ENCODE assay signal across 11 cellular contexts in the genomic region with DNA sequence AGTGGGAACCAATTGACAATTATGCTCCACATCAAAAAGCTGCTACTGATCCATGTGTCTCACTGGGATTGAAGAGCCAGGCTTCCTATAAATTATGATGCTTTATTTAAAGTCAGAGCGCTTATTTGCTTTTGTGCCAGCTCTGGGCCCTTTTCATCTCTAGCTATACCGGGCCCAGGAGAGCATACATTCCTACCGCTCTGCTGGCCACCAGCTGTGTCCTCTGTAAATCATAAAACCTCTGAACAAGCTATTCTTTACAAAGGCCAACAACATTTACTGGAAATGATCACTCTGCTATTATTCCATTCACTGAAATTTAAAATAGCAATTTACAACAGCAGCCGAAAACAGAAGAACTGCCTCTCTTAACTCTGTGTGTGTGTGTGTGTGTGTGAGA.
DNase-seq lines count a peak whose midpoint lies in the region; ATAC-seq and TF ChIP-seq lines count a peak whose summit lies in the region.
"Had no signal": no experiment of that assay in that cellular context is flagged by ENCODE, and none has a peak within 500 bp of the region (broad histone marks: within the 10 kb centered on the region; RNA-seq: fewer than 3 reads in every experiment).

No MANE protein-coding gene starts in this region.

- no peaks in the 10 kb centered on the region for H3K9me3 Mint-ChIP-seq in chondrocyte (ENCODE audit: low read depth)
- H3K9me3 Mint-ChIP-seq in osteocyte (ENCODE audit: unreplicated experiment) = no peaks in the 10 kb centered on the region
- no peaks in the 10 kb centered on the region for H3K9me3 Mint-ChIP-seq in activated CD4-positive, alpha-beta T cell treated with anti-CD3 and anti-CD28 coated beads, Interleukin-2, amount 10 ng/mL, durations not matched to agents 24 days and 14 days
- H3K9me3 Mint-ChIP-seq: CD8-positive, alpha-beta memory T cell had no signal

- ATAC-seq in GM18868 (IDR thresholded peaks at IDR 0.05; ENCODE audit: unreplicated experiment) = no peak

- H3K4me3 ChIP-seq in SK-N-SH (ENCODE audit: low read depth in 2 of 2, low read length in 1 of 2) = no peak overlapping the region

- WGBS in SK-N-SH (ENCODE audit: low lambda C conversion rate) = 77% methylated on average over 4 of the region's 4 CpGs

- no peaks in the 10 kb centered on the region for H3K36me3 ChIP-seq in SK-N-SH (replicated peaks in 1 of 2; ENCODE audit: control insufficient read depth in 1 of 2, insufficient read depth in 2 of 2, low read length in 1 of 2)

- H3K27ac Mint-ChIP-seq in chondrocyte (ENCODE audit: unreplicated experiment) = peak overlapping the region; percentile 13
- peak overlapping the region; percentile 3 for H3K27ac Mint-ChIP-seq in osteocyte (ENCODE audit: unreplicated experiment)
- H3K27ac Mint-ChIP-seq in activated CD4-positive, alpha-beta T cell treated with anti-CD3 and anti-CD28 coated beads, Interleukin-2, amount 10 ng/mL, durations not matched to agents 24 days and 14 days = no peak overlapping the region
- H3K27ac Mint-ChIP-seq: CD8-positive, alpha-beta memory T cell had no signal

- TF ChIP-seq CTCF in chondrocyte (IDR thresholded peaks at IDR 0.05) (no peak), osteocyte (IDR thresholded peaks at IDR 0.05) (no peak), SK-N-SH (IDR thresholded peaks at IDR 0.05) (no peak)

- intact Hi-C loops in activated CD4-positive, alpha-beta T cell treated with anti-CD3 and anti-CD28 coated beads, Interleukin-2, amount 10 ng/mL, durations not matched to agents 24 days and 14 days (cut with micrococcal nuclease) = no loop called here

- H3K27ac ChIP-seq in SK-N-SH (ENCODE audit: low read depth in 2 of 2, low read length in 1 of 2) = peak overlapping the region in 1 of 2 experiments; percentile 84; a peak in 2 of 4 replicates

- TF ChIP-seq RAD21 in SK-N-SH (IDR thresholded peaks at IDR 0.05; ENCODE audit: low read length) = no peak

- H3K27me3 ChIP-seq in SK-N-SH (ENCODE audit: insufficient read depth) = no peaks in the 10 kb centered on the region

- DNase-seq in DMS153 treated with DMSO at 0.1 percent for 48 hours (lab: John Stamatoyannopoulos, UW; ENCODE audit: unreplicated experiment) (peak; percentile 41), NCI-H345 (lab: John Stamatoyannopoulos, UW) (peak; percentile 41), chondrocyte (ENCODE audit: low spot score) (no peak), osteocyte (ENCODE audit: extremely low spot score, unreplicated experiment) (no peak), putamen (ENCODE audit: low spot score) (no peak), SK-N-SH (no peak)
- DNase-seq in activated CD4-positive, alpha-beta T cell treated with anti-CD3 and anti-CD28 coated beads, Interleukin-2, amount 10 ng/mL, durations not matched to agents 24 days and 14 days = no peak
- DNase-seq: activated CD8-positive, alpha-beta memory T cell treated with anti-CD3 and anti-CD28 coated beads for 24 hours; CD8-positive, alpha-beta memory T cell; posterior cingulate gyrus had no signal

- no peak for TF ChIP-seq EP300 in SK-N-SH (IDR thresholded peaks at IDR 0.05; ENCODE audit: borderline replicate concordance in 1 of 2, low read depth in 1 of 2, low read length in 1 of 2)

- no peak overlapping the region; the same call in 1 of the 2 replicates for H3K4me2 ChIP-seq in SK-N-SH

- no peak overlapping the region for H3K9ac ChIP-seq in SK-N-SH

- H3K4me1 ChIP-seq in SK-N-SH (ENCODE audit: control insufficient read depth in 1 of 2, insufficient read depth in 2 of 2, low read depth in 1 of 2, low read length in 1 of 2) = peaks cover 54 to 65% of the 10 kb centered on the region in 2 experiments

- H3K27me3 Mint-ChIP-seq in chondrocyte (ENCODE audit: low read depth) (no peaks in the 10 kb centered on the region), osteocyte (ENCODE audit: unreplicated experiment) (no peaks in the 10 kb centered on the region)
- peaks cover 9% of the 10 kb centered on the region for H3K27me3 Mint-ChIP-seq in activated CD4-positive, alpha-beta T cell treated with anti-CD3 and anti-CD28 coated beads, Interleukin-2, amount 10 ng/mL, durations not matched to agents 24 days and 14 days
- H3K27me3 Mint-ChIP-seq: CD8-positive, alpha-beta memory T cell had no signal

- no peaks in the 10 kb centered on the region for H3K9me2 ChIP-seq in SK-N-SH

- H3K4me1 Mint-ChIP-seq in chondrocyte (ENCODE audit: low read depth) = peaks cover 55% of the 10 kb centered on the region
- H3K4me1 Mint-ChIP-seq in osteocyte (ENCODE audit: unreplicated experiment) = peaks cover 61% of the 10 kb centered on the region
- H3K4me1 Mint-ChIP-seq in activated CD4-positive, alpha-beta T cell treated with anti-CD3 and anti-CD28 coated beads, Interleukin-2, amount 10 ng/mL, durations not matched to agents 24 days and 14 days = no peaks in the 10 kb centered on the region
- H3K4me1 Mint-ChIP-seq: CD8-positive, alpha-beta memory T cell had no signal

- no peak overlapping the region for H3K4me3 Mint-ChIP-seq in chondrocyte (ENCODE audit: unreplicated experiment)
- H3K4me3 Mint-ChIP-seq in osteocyte (ENCODE audit: unreplicated experiment) = no peak overlapping the region
- no peak overlapping the region for H3K4me3 Mint-ChIP-seq in activated CD4-positive, alpha-beta T cell treated with anti-CD3 and anti-CD28 coated beads, Interleukin-2, amount 10 ng/mL, durations not matched to agents 24 days and 14 days
- H3K4me3 Mint-ChIP-seq: CD8-positive, alpha-beta memory T cell had no signal

- H3K36me3 Mint-ChIP-seq in chondrocyte (ENCODE audit: low read depth) (no peaks in the 10 kb centered on the region), osteocyte (ENCODE audit: unreplicated experiment) (peaks cover 5% of the 10 kb centered on the region)
- H3K36me3 Mint-ChIP-seq in activated CD4-positive, alpha-beta T cell treated with anti-CD3 and anti-CD28 coated beads, Interleukin-2, amount 10 ng/mL, durations not matched to agents 24 days and 14 days (ENCODE audit: low read depth) = no peaks in the 10 kb centered on the region
- H3K36me3 Mint-ChIP-seq: CD8-positive, alpha-beta memory T cell had no signal

- peaks cover 7% of the 10 kb centered on the region for H3F3A ChIP-seq in SK-N-SH (replicated peaks; ENCODE audit: insufficient read depth)

- CTCF ChIA-PET in SK-N-SH (lab: Yijun Ruan, JAX) = no interaction called here

- no peaks in the 10 kb centered on the region for H3K9me3 ChIP-seq in SK-N-SH

- POLR2A ChIA-PET in SK-N-SH (lab: Yijun Ruan, JAX) = interaction anchor here (1.1 kb wide), 1 partner anchor 198 kb away, joined by 3 read pairs; no protein-coding TSS in a partner anchor

- H3K79me2 ChIP-seq in SK-N-SH (ENCODE audit: insufficient read depth) = no peaks in the 10 kb centered on the region

- H2AFZ ChIP-seq in SK-N-SH (ENCODE audit: low read depth) = no peak overlapping the region

- no peaks in the 10 kb centered on the region for H4K20me1 ChIP-seq in SK-N-SH (ENCODE audit: insufficient read depth)

TF ChIP-seq in SK-N-SH, 30 proteins besides CTCF, POLR2A, EP300 and RAD21 (continues in another document):
- TF ChIP-seq GABPA (IDR thresholded peaks at IDR 0.05; ENCODE audit: low read depth) = no peak
- no peak for TF ChIP-seq MXI1 (IDR thresholded peaks at IDR 0.05; ENCODE audit: low read depth, low read length)
- no peak for TF ChIP-seq EZH2phosphoT487 (IDR thresholded peaks at IDR 0.05; ENCODE audit: borderline replicate concordance, low read depth)
- TF ChIP-seq, protein P1, sequence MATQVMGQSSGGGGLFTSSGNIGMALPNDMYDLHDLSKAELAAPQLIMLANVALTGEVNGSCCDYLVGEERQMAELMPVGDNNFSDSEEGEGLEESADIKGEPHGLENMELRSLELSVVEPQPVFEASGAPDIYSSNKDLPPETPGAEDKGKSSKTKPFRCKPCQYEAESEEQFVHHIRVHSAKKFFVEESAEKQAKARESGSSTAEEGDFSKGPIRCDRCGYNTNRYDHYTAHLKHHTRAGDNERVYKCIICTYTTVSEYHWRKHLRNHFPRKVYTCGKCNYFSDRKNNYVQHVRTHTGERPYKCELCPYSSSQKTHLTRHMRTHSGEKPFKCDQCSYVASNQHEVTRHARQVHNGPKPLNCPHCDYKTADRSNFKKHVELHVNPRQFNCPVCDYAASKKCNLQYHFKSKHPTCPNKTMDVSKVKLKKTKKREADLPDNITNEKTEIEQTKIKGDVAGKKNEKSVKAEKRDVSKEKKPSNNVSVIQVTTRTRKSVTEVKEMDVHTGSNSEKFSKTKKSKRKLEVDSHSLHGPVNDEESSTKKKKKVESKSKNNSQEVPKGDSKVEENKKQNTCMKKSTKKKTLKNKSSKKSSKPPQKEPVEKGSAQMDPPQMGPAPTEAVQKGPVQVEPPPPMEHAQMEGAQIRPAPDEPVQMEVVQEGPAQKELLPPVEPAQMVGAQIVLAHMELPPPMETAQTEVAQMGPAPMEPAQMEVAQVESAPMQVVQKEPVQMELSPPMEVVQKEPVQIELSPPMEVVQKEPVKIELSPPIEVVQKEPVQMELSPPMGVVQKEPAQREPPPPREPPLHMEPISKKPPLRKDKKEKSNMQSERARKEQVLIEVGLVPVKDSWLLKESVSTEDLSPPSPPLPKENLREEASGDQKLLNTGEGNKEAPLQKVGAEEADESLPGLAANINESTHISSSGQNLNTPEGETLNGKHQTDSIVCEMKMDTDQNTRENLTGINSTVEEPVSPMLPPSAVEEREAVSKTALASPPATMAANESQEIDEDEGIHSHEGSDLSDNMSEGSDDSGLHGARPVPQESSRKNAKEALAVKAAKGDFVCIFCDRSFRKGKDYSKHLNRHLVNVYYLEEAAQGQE (IDR thresholded peaks at IDR 0.05; ENCODE audit: low read depth, low read length) = no peak
- TF ChIP-seq, protein P2, sequence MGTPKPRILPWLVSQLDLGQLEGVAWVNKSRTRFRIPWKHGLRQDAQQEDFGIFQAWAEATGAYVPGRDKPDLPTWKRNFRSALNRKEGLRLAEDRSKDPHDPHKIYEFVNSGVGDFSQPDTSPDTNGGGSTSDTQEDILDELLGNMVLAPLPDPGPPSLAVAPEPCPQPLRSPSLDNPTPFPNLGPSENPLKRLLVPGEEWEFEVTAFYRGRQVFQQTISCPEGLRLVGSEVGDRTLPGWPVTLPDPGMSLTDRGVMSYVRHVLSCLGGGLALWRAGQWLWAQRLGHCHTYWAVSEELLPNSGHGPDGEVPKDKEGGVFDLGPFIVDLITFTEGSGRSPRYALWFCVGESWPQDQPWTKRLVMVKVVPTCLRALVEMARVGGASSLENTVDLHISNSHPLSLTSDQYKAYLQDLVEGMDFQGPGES (IDR thresholded peaks at IDR 0.05; ENCODE audit: low read depth, low read length) = no peak
- TF ChIP-seq ELF1 (IDR thresholded peaks at IDR 0.05) = no peak
- TF ChIP-seq NFIC (IDR thresholded peaks at IDR 0.05; ENCODE audit: borderline replicate concordance) = no peak
- TF ChIP-seq RFX5 (IDR thresholded peaks at IDR 0.05; ENCODE audit: low read length) = no peak
- no peak for TF ChIP-seq SMC3 (IDR thresholded peaks at IDR 0.05; ENCODE audit: low read depth, low read length)
- no peak for TF ChIP-seq CHD2 (IDR thresholded peaks at IDR 0.05; ENCODE audit: low read length, partially characterized antibody)
- no peak for TF ChIP-seq TEAD4 (IDR thresholded peaks at IDR 0.05; ENCODE audit: borderline replicate concordance, insufficient read depth)
- TF ChIP-seq FOXM1 (IDR thresholded peaks at IDR 0.05; ENCODE audit: low read depth) = no peak
- TF ChIP-seq SIN3A (IDR thresholded peaks at IDR 0.05; ENCODE audit: borderline replicate concordance, low read depth, low read length) = no peak

Comparison
In these comparisons a context has a peak if more than half of its experiments do, and no peak if none do; other contexts are left out.
1. DNase-seq: peak in DMS153 treated with DMSO at 0.1 percent for 48 hours (single experiment) and NCI-H345 (single experiment); none in chondrocyte (single experiment), osteocyte (single experiment), putamen (single experiment), SK-N-SH (single experiment) and activated CD4-positive, alpha-beta T cell treated with anti-CD3 and anti-CD28 coated beads, Interleukin-2, amount 10 ng/mL, durations not matched to agents 24 days and 14 days (single experiment).